ENCODE assay signal across 1 cellular context in genomic region chr4:6718932-6719610, GRCh38.
TF ChIP-seq lines count a peak whose summit lies in the region.

No MANE protein-coding gene starts in this region.

TF ChIP-seq in K562, 482 proteins besides CTCF, POLR2A, EP300 and RAD21:
- TF ChIP-seq, protein P1, sequence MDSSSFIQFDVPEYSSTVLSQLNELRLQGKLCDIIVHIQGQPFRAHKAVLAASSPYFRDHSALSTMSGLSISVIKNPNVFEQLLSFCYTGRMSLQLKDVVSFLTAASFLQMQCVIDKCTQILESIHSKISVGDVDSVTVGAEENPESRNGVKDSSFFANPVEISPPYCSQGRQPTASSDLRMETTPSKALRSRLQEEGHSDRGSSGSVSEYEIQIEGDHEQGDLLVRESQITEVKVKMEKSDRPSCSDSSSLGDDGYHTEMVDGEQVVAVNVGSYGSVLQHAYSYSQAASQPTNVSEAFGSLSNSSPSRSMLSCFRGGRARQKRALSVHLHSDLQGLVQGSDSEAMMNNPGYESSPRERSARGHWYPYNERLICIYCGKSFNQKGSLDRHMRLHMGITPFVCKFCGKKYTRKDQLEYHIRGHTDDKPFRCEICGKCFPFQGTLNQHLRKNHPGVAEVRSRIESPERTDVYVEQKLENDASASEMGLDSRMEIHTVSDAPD (CRISPR knock-in tag; IDR thresholded peaks at IDR 0.05): no peak
- TF ChIP-seq ARNT (IDR thresholded peaks at IDR 0.05): no peak
- TF ChIP-seq, protein P2, sequence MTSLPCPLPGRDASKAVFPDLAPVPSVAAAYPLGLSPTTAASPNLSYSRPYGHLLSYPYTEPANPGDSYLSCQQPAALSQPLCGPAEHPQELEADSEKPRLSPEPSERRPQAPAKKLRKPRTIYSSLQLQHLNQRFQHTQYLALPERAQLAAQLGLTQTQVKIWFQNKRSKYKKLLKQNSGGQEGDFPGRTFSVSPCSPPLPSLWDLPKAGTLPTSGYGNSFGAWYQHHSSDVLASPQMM (CRISPR knock-in tag; IDR thresholded peaks at IDR 0.05): no peak
- TF ChIP-seq EP400 (IDR thresholded peaks at IDR 0.05): no peak
- no peak for TF ChIP-seq ZNF124 (CRISPR knock-in tag; IDR thresholded peaks at IDR 0.05)
- TF ChIP-seq PHB (CRISPR knock-in tag; IDR thresholded peaks at IDR 0.05): no peak
- 0 out of 2 replicates have a peak, but pooled peaks have one; percentile 28 for TF ChIP-seq POLR2AphosphoS2 (IDR thresholded peaks at IDR 0.05; ENCODE audit: low read length)
- TF ChIP-seq ZFP36 (IDR thresholded peaks at IDR 0.05; ENCODE audit: low read depth, low read length, partially characterized antibody): no peak
- no peak for TF ChIP-seq CHD7 (IDR thresholded peaks at IDR 0.05; ENCODE audit: low read depth, low read length)
- TF ChIP-seq, protein P3, sequence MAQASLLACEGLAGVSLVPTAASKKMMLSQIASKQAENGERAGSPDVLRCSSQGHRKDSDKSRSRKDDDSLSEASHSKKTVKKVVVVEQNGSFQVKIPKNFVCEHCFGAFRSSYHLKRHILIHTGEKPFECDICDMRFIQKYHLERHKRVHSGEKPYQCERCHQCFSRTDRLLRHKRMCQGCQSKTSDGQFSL (CRISPR knock-in tag; IDR thresholded peaks at IDR 0.05): no peak
- TF ChIP-seq, protein P3 (tag; IDR thresholded peaks at IDR 0.05): no peak
- TF ChIP-seq ETS2 (tag; IDR thresholded peaks at IDR 0.05; ENCODE audit: borderline replicate concordance, poor library complexity, severe bottlenecking): no peak
- TF ChIP-seq TFAP4 (CRISPR knock-in tag; IDR thresholded peaks at IDR 0.05; ENCODE audit: borderline replicate concordance): no peak
- TF ChIP-seq ZNF76 (CRISPR knock-in tag; IDR thresholded peaks at IDR 0.05; ENCODE audit: borderline replicate concordance): no peak
- TF ChIP-seq FIP1L1 (IDR thresholded peaks at IDR 0.05; ENCODE audit: low read depth, low read length, poor library complexity, severe bottlenecking): no peak
- no peak for TF ChIP-seq ARID2 (IDR thresholded peaks at IDR 0.05)
- no peak for TF ChIP-seq ZNF780A (CRISPR knock-in tag; IDR thresholded peaks at IDR 0.05)
- no peak for TF ChIP-seq FOXJ3 (CRISPR knock-in tag; IDR thresholded peaks at IDR 0.05)
- no peak for TF ChIP-seq CTBP1 (IDR thresholded peaks at IDR 0.05; ENCODE audit: borderline replicate concordance)
- no peak for TF ChIP-seq SMAD3 (CRISPR knock-in tag; conservative IDR thresholded peaks at IDR 0.05)
- peak; percentile 25; the same call in 1 of the 2 replicates for TF ChIP-seq SUPT5H (IDR thresholded peaks at IDR 0.05)
- peak; percentile 23 for TF ChIP-seq POLR2B (IDR thresholded peaks at IDR 0.05; ENCODE audit: low read depth, partially characterized antibody)
- no peak for TF ChIP-seq ZNF444 (CRISPR knock-in tag; IDR thresholded peaks at IDR 0.05)
- no peak for TF ChIP-seq U2AF2 (optimal IDR thresholded peaks at IDR 0.05; ENCODE audit: low read depth, low read length)
